Comparison of ENCODE assay signal across 9 cellular contexts in genomic region chrX:44872319-44872816, GRCh38. TPM values are rescaled to one million over a fixed set of nuclear protein-coding genes. Genes with fewer than 3 reads are reported as not detected.
DNase-seq lines count a peak whose midpoint lies in the region; ATAC-seq and TF ChIP-seq lines count a peak whose summit lies in the region.
"Had no signal": no experiment of that assay in that cellular context is flagged by ENCODE, and none has a peak within 500 bp of the region (broad histone marks: within the 10 kb centered on the region; RNA-seq: fewer than 3 reads in every experiment).

No MANE protein-coding gene starts in this region.

- H3K27me3 Mint-ChIP-seq in T-helper 1 cell treated with Interleukin-12 subunit alpha and Interleukin-12 subunit beta and Interleukin-4 antibody, amounts not matched to agents 30 μg/mL and 1 μg/mL, for 36 hours (ENCODE audit: low read depth), result no peaks in the 10 kb centered on the region
- no peaks in the 10 kb centered on the region for H3K27me3 Mint-ChIP-seq in stimulated activated naive B cell treated with anti-CD40 and anti-IgM and Interleukin-4, amounts not matched to agents 10 μg/mL and 1 μg/mL and 100 μg/mL, for 72 hours

- peak; percentile 36 for ATAC-seq in GM18907 (IDR thresholded peaks at IDR 0.05; ENCODE audit: unreplicated experiment)
- peak; percentile 33 for ATAC-seq in HG03139 (IDR thresholded peaks at IDR 0.05; ENCODE audit: unreplicated experiment)
- ATAC-seq in right lobe of liver, result peak; percentile 26 to 55 (median 52)
- peak; percentile 36 to 41 for ATAC-seq in stimulated activated naive B cell treated with anti-CD40 and anti-IgM and Interleukin-4, amounts not matched to agents 10 μg/mL and 1 μg/mL and 100 μg/mL, for 72 hours (replicated peaks)

- H3K9me3 ChIP-seq in BE2C (no peaks in the 10 kb centered on the region), right lobe of liver (no peaks in the 10 kb centered on the region)

- DNase-seq in BE2C (peak; percentile 35), right lobe of liver (peak in 1 of 3 donors; percentile 81), ecto neural progenitor cell (ENCODE audit: low spot score) (no peak)
- DNase-seq in stimulated activated naive B cell treated with anti-CD40 and anti-IgM and Interleukin-4, amounts not matched to agents 10 μg/mL and 1 μg/mL and 100 μg/mL, for 72 hours, result no peak

- peaks cover 14% of the 10 kb centered on the region for H3K4me1 Mint-ChIP-seq in T-helper 1 cell treated with Interleukin-12 subunit alpha and Interleukin-12 subunit beta and Interleukin-4 antibody, amounts not matched to agents 30 μg/mL and 1 μg/mL, for 36 hours (ENCODE audit: low read depth)
- peaks cover 0 to 12% of the 10 kb centered on the region in 2 donors for H3K4me1 Mint-ChIP-seq in stimulated activated naive B cell treated with anti-CD40 and anti-IgM and Interleukin-4, amounts not matched to agents 10 μg/mL and 1 μg/mL and 100 μg/mL, for 72 hours

- H3K4me3 ChIP-seq in BE2C (ENCODE audit: low read depth, low read length) (peak overlapping the region; percentile 66), right lobe of liver (peak overlapping the region; percentile 71 to 87 (median 81))

- H3K36me3 Mint-ChIP-seq in T-helper 1 cell treated with Interleukin-12 subunit alpha and Interleukin-12 subunit beta and Interleukin-4 antibody, amounts not matched to agents 30 μg/mL and 1 μg/mL, for 36 hours (ENCODE audit: low read depth), result peaks cover 4% of the 10 kb centered on the region
- H3K36me3 Mint-ChIP-seq in stimulated activated naive B cell treated with anti-CD40 and anti-IgM and Interleukin-4, amounts not matched to agents 10 μg/mL and 1 μg/mL and 100 μg/mL, for 72 hours, result peaks cover 0 to 6% of the 10 kb centered on the region in 2 donors

- peak overlapping the region; percentile 94 for H3K27ac Mint-ChIP-seq in T-helper 1 cell treated with Interleukin-12 subunit alpha and Interleukin-12 subunit beta and Interleukin-4 antibody, amounts not matched to agents 30 μg/mL and 1 μg/mL, for 36 hours
- peak overlapping the region; percentile 98 for H3K27ac Mint-ChIP-seq in stimulated activated naive B cell treated with anti-CD40 and anti-IgM and Interleukin-4, amounts not matched to agents 10 μg/mL and 1 μg/mL and 100 μg/mL, for 72 hours

- WGBS in right lobe of liver (ENCODE audit: insufficient coverage, low coverage, low lambda C conversion rate, missing lambda C conversion rate), result 0% methylated on average over 5 of the region's 57 CpGs

- intact Hi-C loops in right lobe of liver (cut with DNase I), result no loop called here

- H3K4me1 ChIP-seq in BE2C, result no peaks in the 10 kb centered on the region
- peaks cover 0 to 16% (median 7%) of the 10 kb centered on the region in 4 donors for H3K4me1 ChIP-seq in right lobe of liver

- H3K4me3 Mint-ChIP-seq in T-helper 1 cell treated with Interleukin-12 subunit alpha and Interleukin-12 subunit beta and Interleukin-4 antibody, amounts not matched to agents 30 μg/mL and 1 μg/mL, for 36 hours, result peak overlapping the region; percentile 84
- peak overlapping the region; percentile 90 to 97 for H3K4me3 Mint-ChIP-seq in stimulated activated naive B cell treated with anti-CD40 and anti-IgM and Interleukin-4, amounts not matched to agents 10 μg/mL and 1 μg/mL and 100 μg/mL, for 72 hours

- H3K36me3 ChIP-seq in BE2C, result no peaks in the 10 kb centered on the region
- no peaks in the 10 kb centered on the region for H3K36me3 ChIP-seq in right lobe of liver

- no peaks in the 10 kb centered on the region for H3K27me3 ChIP-seq in BE2C
- H3K27me3 ChIP-seq in right lobe of liver, result no peaks in the 10 kb centered on the region

- no peak for TF ChIP-seq POLR2A in right lobe of liver (IDR thresholded peaks at IDR 0.05)

- H3K9me3 Mint-ChIP-seq in T-helper 1 cell treated with Interleukin-12 subunit alpha and Interleukin-12 subunit beta and Interleukin-4 antibody, amounts not matched to agents 30 μg/mL and 1 μg/mL, for 36 hours, result no peaks in the 10 kb centered on the region
- no peaks in the 10 kb centered on the region for H3K9me3 Mint-ChIP-seq in stimulated activated naive B cell treated with anti-CD40 and anti-IgM and Interleukin-4, amounts not matched to agents 10 μg/mL and 1 μg/mL and 100 μg/mL, for 72 hours

- TF ChIP-seq CTCF in BE2C (IDR thresholded peaks at IDR 0.05; ENCODE audit: low read depth, low read length) (no peak), right lobe of liver (IDR thresholded peaks at IDR 0.05) (no peak)

- H3K27ac ChIP-seq in cingulate gyrus (ENCODE audit: low read depth, low read length) (peak overlapping the region; percentile 85), right lobe of liver (peak overlapping the region; percentile 98 to 99 (median 98))

RNA-seq across cellular contexts. Expression of gene KDM6A, which starts 0.6 kb away (rescaled TPM):
- 11.1 TPM for polyA plus RNA-seq in BE2C (2012; ENCODE audit: insufficient read depth, insufficient read length, low read depth)
- total RNA-seq in right lobe of liver, result 10 to 100 TPM in 5 of 6 experiments, 1 to 10 TPM in 1; 7.1 to 20.9 (median 15.7) TPM

RNA-seq across cellular contexts. Expression of gene DUSP21, which starts 28.5 kb away (rescaled TPM):
- polyA plus RNA-seq in BE2C (2012; ENCODE audit: insufficient read depth, insufficient read length, low read depth), result not detected
- total RNA-seq in right lobe of liver, result not detected
- total RNA-seq: T-helper 2 cell treated with Interferon-gamma antibody and Interleukin-4, amounts not matched to agents 100 ng/mL and 5 ng/mL, for 36 hours had no signal
